ENCODE assay signal across 12 cellular contexts in the genomic region with DNA sequence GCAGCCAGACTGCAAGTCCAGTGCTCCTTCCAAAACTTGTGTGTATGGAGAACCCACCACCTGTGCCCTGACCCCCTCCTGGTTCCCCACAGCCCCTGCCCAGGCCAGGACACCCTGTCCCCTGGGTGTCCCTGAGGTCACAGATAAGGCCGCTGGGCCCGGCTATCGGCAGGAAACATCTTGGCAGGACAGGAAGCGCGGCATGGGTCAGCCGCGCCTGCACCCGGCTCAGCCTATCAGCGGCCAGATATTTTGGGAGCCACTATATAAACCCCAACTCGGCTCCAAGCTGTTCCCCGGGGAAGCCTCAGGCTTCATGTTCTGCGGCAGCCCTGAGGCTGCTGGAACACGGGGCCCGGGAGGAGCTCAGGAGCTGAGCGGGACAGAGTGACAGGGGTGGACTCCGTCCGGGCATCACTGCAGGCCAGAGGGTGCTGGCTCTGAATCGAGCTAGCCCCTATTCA.
DNase-seq lines count a peak whose midpoint lies in the region; ATAC-seq, FAIRE-seq and TF ChIP-seq lines count a peak whose summit lies in the region.
"Had no signal": no experiment of that assay in that cellular context is flagged by ENCODE, and none has a peak within 500 bp of the region (broad histone marks: within the 10 kb centered on the region; RNA-seq: fewer than 3 reads in every experiment).

No MANE protein-coding gene starts in this region.

- H3K4me1 ChIP-seq in K562 (replicated peaks in 1 of 2; ENCODE audit: control insufficient read depth in 2 of 2, insufficient read depth in 2 of 2, low read length in 2 of 2) (peaks cover 34 to 36% of the 10 kb centered on the region in 2 experiments), spleen (peaks cover 48 to 95% (median 77%) of the 10 kb centered on the region in 6 donors), mesendoderm (ENCODE audit: control insufficient read depth, low read depth, low read length) (no peaks in the 10 kb centered on the region)
- H3K4me1 ChIP-seq: HAP-1 had no signal

- no peak for TF ChIP-seq RAD21 in K562 (CRISPR knock-in tag; conservative IDR thresholded peaks at IDR 0.05 in 1 of 2, IDR thresholded peaks at IDR 0.05 in 1 of 2)

- TF ChIP-seq CTCF in K562 (IDR thresholded peaks at IDR 0.05 in 2 of 3, conservative IDR thresholded peaks at IDR 0.05 in 1 of 3; ENCODE audit: insufficient read depth in 2 of 3, low read depth in 1 of 3, low read length in 3 of 3) (no peak), spleen (IDR thresholded peaks at IDR 0.05 in 8 of 11, conservative IDR thresholded peaks at IDR 0.05 in 3 of 11) (no peak)

- H2BK15ac ChIP-seq in mesendoderm (replicated peaks; ENCODE audit: low read depth) = no peak overlapping the region

- in situ Hi-C loops in K562 (cut with MboI) = no loop called here

- no peak overlapping the region for H3K18ac ChIP-seq in mesendoderm (ENCODE audit: low read length)

- H2AK5ac ChIP-seq in mesendoderm (ENCODE audit: low read length) = no peak overlapping the region

- no peak overlapping the region for H3K23ac ChIP-seq in mesendoderm (ENCODE audit: low read length)

- peaks cover 7% of the 10 kb centered on the region; the same call in 1 of the 2 replicates for H4K20me1 ChIP-seq in K562 (replicated peaks; ENCODE audit: control insufficient read depth, insufficient read depth, low read length)

- DNase-seq in K562 (ENCODE audit: extremely low read depth in 1 of 4, low spot score in 3 of 4) (peak; percentile 93 to 100 (median 97)), hepatic stellate cell (ENCODE audit: low spot score) (peak; percentile 73), spleen (peak; percentile 87), GM12891 (ENCODE audit: insufficient read length, low spot score) (no peak), mesendoderm (no peak)
- DNase-seq: CD8-positive, alpha-beta T cell; NCI-H187 treated with DMSO at 0.1 percent for 48 hours had no signal

- H3K27ac ChIP-seq in K562 (ENCODE audit: extremely low read depth, low read depth, low read length) = peak overlapping the region; percentile 58
- peak overlapping the region; percentile 58 to 88 (median 83) for H3K27ac ChIP-seq in spleen
- no peak overlapping the region for H3K27ac ChIP-seq in mesendoderm (ENCODE audit: low read depth, low read length)
- H3K27ac ChIP-seq: RWPE1 had no signal

- H4K5ac ChIP-seq in mesendoderm (ENCODE audit: low read length) = no peak overlapping the region

- no peak overlapping the region for H3K4me3 ChIP-seq in K562
- peak overlapping the region in 2 of 8 donors; percentile 9 to 23 for H3K4me3 ChIP-seq in spleen
- H3K4me3 ChIP-seq in mesendoderm (ENCODE audit: low read length) = no peak overlapping the region
- H3K4me3 ChIP-seq: HAP-1 had no signal

- H3K79me1 ChIP-seq in mesendoderm (ENCODE audit: low read length) = no peaks in the 10 kb centered on the region

- WGBS in K562 (ENCODE audit: insufficient coverage, low coverage, missing lambda C conversion rate) = 2% methylated on average over 16 of the region's 18 CpGs
- WGBS in spleen, 5 donors = 17 to 33% (median 22%) methylated on average over 11 to 18 of the region's 18 CpGs
- WGBS in mesendoderm (ENCODE audit: extremely low coverage, insufficient coverage, low lambda C conversion rate) = no CpG with 5 or more reads among the region's 18 CpGs

- H3K9me1 ChIP-seq in K562 (ENCODE audit: control insufficient read depth, insufficient read depth, low read length) = no peaks in the 10 kb centered on the region

- no peaks in the 10 kb centered on the region for H3K9me3 ChIP-seq in K562 (replicated peaks; ENCODE audit: control insufficient read depth, insufficient read depth, low read depth, low read length)
- no peaks in the 10 kb centered on the region for H3K9me3 ChIP-seq in spleen
- H3K9me3 ChIP-seq: HAP-1 had no signal

- no peak overlapping the region for H4K8ac ChIP-seq in mesendoderm (ENCODE audit: low read depth, low read length)

- no peak overlapping the region for H2BK120ac ChIP-seq in mesendoderm (ENCODE audit: low read depth, low read length)

- CTCF ChIA-PET in K562 (lab: Yijun Ruan, JAX; ENCODE audit: low intra/inter-chr PET ratio) = no interaction called here

- H3K27me3 ChIP-seq in K562 (ENCODE audit: control insufficient read depth in 2 of 2, insufficient read depth in 2 of 2, low read length in 2 of 2) (no peaks in the 10 kb centered on the region), spleen (replicated peaks in 1 of 7) (no peaks in the 10 kb centered on the region), mesendoderm (ENCODE audit: insufficient read depth, low read length, poor library complexity) (no peaks in the 10 kb centered on the region)

- POLR2A ChIA-PET in K562 (lab: Yijun Ruan, JAX) = interaction anchor here (0.7 to 1.3 kb wide), 4 partner anchors 10 to 177 kb away, joined by 3 to 4 read pairs (median 3); no protein-coding TSS in a partner anchor

- no peaks in the 10 kb centered on the region for H3K36me3 ChIP-seq in K562 (ENCODE audit: control insufficient read depth, insufficient read depth, low read length)
- no peaks in the 10 kb centered on the region for H3K36me3 ChIP-seq in spleen
- no peaks in the 10 kb centered on the region for H3K36me3 ChIP-seq in mesendoderm (ENCODE audit: control insufficient read depth, insufficient read depth, low read length)
- H3K36me3 ChIP-seq: HAP-1 had no signal

- ATAC-seq in GM18505 (IDR thresholded peaks at IDR 0.05; ENCODE audit: unreplicated experiment) = no peak
- peak; percentile 91 for ATAC-seq in K562
- no peak for ATAC-seq in GM18867 (IDR thresholded peaks at IDR 0.05; ENCODE audit: unreplicated experiment)
- no peak for ATAC-seq in HG03439 (IDR thresholded peaks at IDR 0.05; ENCODE audit: unreplicated experiment)
- ATAC-seq: CD8-positive, alpha-beta T cell had no signal

- H3K4ac ChIP-seq in mesendoderm (ENCODE audit: low read depth, low read length) = no peak overlapping the region

- no peak overlapping the region for H3K56ac ChIP-seq in mesendoderm (ENCODE audit: low read length)

- TF ChIP-seq POLR2A in GM18505 (IDR thresholded peaks at IDR 0.05; ENCODE audit: borderline replicate concordance, extremely low read depth, insufficient read depth, insufficient read length) (peak; percentile 61), K562 (conservative IDR thresholded peaks at IDR 0.05) (peak; percentile 79), spleen (IDR thresholded peaks at IDR 0.05) (no peak), GM12891 (IDR thresholded peaks at IDR 0.05; ENCODE audit: low read depth, low read length) (no peak)

- peak; percentile 87 for FAIRE-seq in K562 (lab: Jason Lieb, UNC)
- FAIRE-seq in GM12891 (lab: Jason Lieb, UNC) = no peak

- H3K9ac ChIP-seq in K562 (ENCODE audit: insufficient read depth in 1 of 2, low read depth in 2 of 2, low read length in 2 of 2) = peak overlapping the region; percentile 52 to 89
- H3K9ac ChIP-seq in mesendoderm (ENCODE audit: low read length) = no peak overlapping the region

- H3K79me2 ChIP-seq in K562 (ENCODE audit: control insufficient read depth, insufficient read depth, low read length) (no peaks in the 10 kb centered on the region), mesendoderm (ENCODE audit: control insufficient read depth, insufficient read depth, low read length) (no peaks in the 10 kb centered on the region)

- peak; percentile 94 for TF ChIP-seq EP300 in K562 (IDR thresholded peaks at IDR 0.05; ENCODE audit: low read length)

- H2AFZ ChIP-seq in K562 (ENCODE audit: low read depth, low read length) = peak overlapping the region; percentile 65

- H3K4me2 ChIP-seq in K562 (ENCODE audit: insufficient read depth, low read length) = peak overlapping the region; percentile 71
- no peak overlapping the region for H3K4me2 ChIP-seq in mesendoderm (ENCODE audit: low read length)

- no peak overlapping the region for H2BK5ac ChIP-seq in mesendoderm (ENCODE audit: low read length)

- intact Hi-C loops in K562 (cut with micrococcal nuclease) = no loop called here
- intact Hi-C loops in spleen (cut with DNase I; ENCODE audit: low total_unique reads) = no loop called here

- BruUV-seq in K562 (replicated peaks; lab: Mats Ljungman, UMichigan) = no TSS peak

TF ChIP-seq in K562, 482 proteins besides CTCF, POLR2A, EP300 and RAD21 (continues in another document):
- TF ChIP-seq KLF16 (IDR thresholded peaks at IDR 0.05) (peak; percentile 93), CBFA2T3 (IDR thresholded peaks at IDR 0.05) (peak; percentile 95), CHD4 (IDR thresholded peaks at IDR 0.05; ENCODE audit: insufficient read depth, insufficient replicate concordance, low read depth, low read length, poor library complexity, severe bottlenecking) (peak; percentile 49), TARDBP (IDR thresholded peaks at IDR 0.05) (peak; percentile 92), ZBTB8A (IDR thresholded peaks at IDR 0.05; ENCODE audit: partially characterized antibody) (no peak), KDM5B (IDR thresholded peaks at IDR 0.05; ENCODE audit: insufficient replicate concordance, low read depth, low read length) (peak; percentile 97), LEF1 (IDR thresholded peaks at IDR 0.05) (peak; percentile 90), MCM7 (IDR thresholded peaks at IDR 0.05) (no peak), L3MBTL2 (IDR thresholded peaks at IDR 0.05) (peak; percentile 56), RBM17 (IDR thresholded peaks at IDR 0.05; ENCODE audit: borderline replicate concordance, low read depth, low read length) (no peak), KDM1A (IDR thresholded peaks at IDR 0.05) (peak; percentile 84 to 85)

TF ChIP-seq in GM12891, 5 proteins besides CTCF, POLR2A, EP300 and RAD21:
- TF ChIP-seq POLR2AphosphoS5 (IDR thresholded peaks at IDR 0.05; ENCODE audit: low read depth, low read length) (no peak), SPI1 (IDR thresholded peaks at IDR 0.05; ENCODE audit: low read depth, low read length) (no peak), PAX5 (IDR thresholded peaks at IDR 0.05; ENCODE audit: insufficient read depth, low read length, severe bottlenecking) (no peak), TAF1 (IDR thresholded peaks at IDR 0.05; ENCODE audit: low read depth, low read length) (no peak), POU2F2 (IDR thresholded peaks at IDR 0.05; ENCODE audit: low read depth, low read length) (no peak)

Comparison
In these comparisons a context has a peak if more than half of its experiments do, and no peak if none do; other contexts are left out.
1. POLR2A ChIP-seq: peak in GM18505 (single experiment) and K562 (single experiment); none in spleen (0 of 3) and GM12891 (single experiment).
2. DNase-seq: peak in K562 (4 of 4), hepatic stellate cell (single experiment) and spleen (single experiment); none in GM12891 (single experiment) and mesendoderm (single experiment).